In genomic region chr6:150881911-150882481, GRCh38 we compare ENCODE assay signal across 9 cellular contexts. TPM values are rescaled to one million over a fixed set of nuclear protein-coding genes. Genes with fewer than 3 reads are reported as not detected.
DNase-seq lines count a peak whose midpoint lies in the region; ATAC-seq and TF ChIP-seq lines count a peak whose summit lies in the region.
"Had no signal": no experiment of that assay in that cellular context is flagged by ENCODE, and none has a peak within 500 bp of the region (broad histone marks: within the 10 kb centered on the region; RNA-seq: fewer than 3 reads in every experiment).

No MANE protein-coding gene starts in this region.

- H4K20me1 ChIP-seq in HCT116 (ENCODE audit: insufficient read depth) = peaks cover 10% of the 10 kb centered on the region; the same call in 1 of the 2 replicates

- H3K36me3 ChIP-seq in HCT116 (ENCODE audit: control insufficient read depth in 1 of 2, insufficient read depth in 2 of 2, low read length in 2 of 2) (peaks cover 21 to 46% of the 10 kb centered on the region in 2 experiments), adrenal gland (replicated peaks in 1 of 2) (no peaks in the 10 kb centered on the region)
- H3K36me3 ChIP-seq: neutrophil had no signal

- intact Hi-C loops in HCT116 (cut with micrococcal nuclease) = no loop called here
- intact Hi-C loops in adrenal gland (cut with DNase I) = no loop called here
- intact Hi-C loops in left ventricle myocardium superior (cut with micrococcal nuclease) = no loop called here

- TF ChIP-seq RAD21 in HCT116 (IDR thresholded peaks at IDR 0.05; ENCODE audit: low read depth) = no peak

- H3K9me3 ChIP-seq in HCT116 (ENCODE audit: control insufficient read depth in 1 of 2, insufficient read depth in 1 of 2, low read depth in 1 of 2, low read length in 2 of 2) (no peaks in the 10 kb centered on the region), adrenal gland (replicated peaks in 1 of 3) (no peaks in the 10 kb centered on the region)
- H3K9me3 ChIP-seq: neutrophil had no signal

- no peaks in the 10 kb centered on the region for H3K9me2 ChIP-seq in HCT116 (ENCODE audit: insufficient read depth)

- DNase-seq in HCT116 (ENCODE audit: low read depth, low spot score) (no peak), adrenal gland (peak; percentile 69 to 95 (median 89)), left ventricle myocardium superior (peak; percentile 55), skeletal muscle cell (ENCODE audit: low read depth) (peak; percentile 88), SKM-1 (lab: John Stamatoyannopoulos, UW; ENCODE audit: unreplicated experiment) (no peak), NCI-H1105 treated with DMSO at 0.1 percent for 48 hours (lab: John Stamatoyannopoulos, UW) (no peak)

- H3K4me1 ChIP-seq in HCT116 (ENCODE audit: control insufficient read depth in 1 of 2, insufficient read depth in 2 of 2, low read length in 2 of 2) (peaks cover 0 to 9% of the 10 kb centered on the region in 2 experiments; a peak in 3 of 4 replicates), adrenal gland (replicated peaks in 1 of 2) (peaks cover 6 to 21% of the 10 kb centered on the region in 2 donors)

- H3K9ac ChIP-seq in HCT116 (ENCODE audit: low read length) = no peak overlapping the region

- H3K27ac ChIP-seq in HCT116 (ENCODE audit: low read depth, low read length) (no peak overlapping the region), adrenal gland (peak overlapping the region; percentile 54 to 85 (median 67))
- H3K27ac ChIP-seq: neutrophil had no signal

- CTCF ChIA-PET in HCT116 (lab: Charles Lee) = interaction anchor here (1.2 to 2.3 kb wide), 2 partner anchors 10 to 64 kb away, joined by 4 to 12 read pairs; no protein-coding TSS in a partner anchor

- H3K4me2 ChIP-seq in HCT116 (ENCODE audit: low read length) = no peak overlapping the region

- WGBS in adrenal gland, 4 donors = 13 to 19% (median 18%) methylated on average over 3 of the region's 3 CpGs

- peaks cover 68% of the 10 kb centered on the region for H3K79me2 ChIP-seq in HCT116 (ENCODE audit: insufficient read depth, low read length)

- H3K4me3 ChIP-seq in HCT116 (replicated peaks in 1 of 2; ENCODE audit: low read depth in 1 of 2, low read length in 2 of 2) (no peak overlapping the region), adrenal gland (no peak overlapping the region), skeletal muscle cell (ENCODE audit: low read depth, low read length) (no peak overlapping the region)

- TF ChIP-seq CTCF in HCT116 (IDR thresholded peaks at IDR 0.05 in 2 of 3, conservative IDR thresholded peaks at IDR 0.05 in 1 of 3; ENCODE audit: borderline replicate concordance in 1 of 3, insufficient read depth in 1 of 3, low read depth in 2 of 3, low read length in 2 of 3) (no peak), adrenal gland (IDR thresholded peaks at IDR 0.05) (no peak)

- TF ChIP-seq POLR2A in HCT116 (IDR thresholded peaks at IDR 0.05; ENCODE audit: borderline replicate concordance, extremely low read depth, insufficient read depth, insufficient read length) (no peak), adrenal gland (IDR thresholded peaks at IDR 0.05) (peak in 1 of 2 donors; percentile 50)

- ATAC-seq in HCT116 (peak; percentile 44), left ventricle myocardium superior (peak; percentile 95), GM19328 (IDR thresholded peaks at IDR 0.05; ENCODE audit: unreplicated experiment) (no peak), GM18867 (IDR thresholded peaks at IDR 0.05; ENCODE audit: unreplicated experiment) (no peak)

- BruUV-seq in HCT116 (replicated peaks; lab: Mats Ljungman, UMichigan) = no TSS peak

- RAD21 ChIA-PET in HCT116 (lab: Charles Lee; ENCODE audit: low non-redundant PET in 1 of 2, low total read pairs in 2 of 2, uncharacterized antibody in 2 of 2, unreplicated experiment in 2 of 2) = no interaction called here

- H3K27me3 ChIP-seq in HCT116 (ENCODE audit: insufficient read depth, low read length) (no peaks in the 10 kb centered on the region), adrenal gland (no peaks in the 10 kb centered on the region)
- H3K27me3 ChIP-seq: neutrophil had no signal

- POLR2A ChIA-PET in HCT116 (lab: Charles Lee) = no interaction called here

- H2AFZ ChIP-seq in HCT116 (ENCODE audit: low read depth, low read length, poor library complexity, severe bottlenecking) = no peak overlapping the region

TF ChIP-seq in HCT116, 20 proteins besides CTCF, POLR2A, EP300 and RAD21:
- no peak for TF ChIP-seq TCF7L2 (IDR thresholded peaks at IDR 0.05; ENCODE audit: borderline replicate concordance, extremely low read depth, insufficient read depth, insufficient read length)
- no peak for TF ChIP-seq ZNF274 (IDR thresholded peaks at IDR 0.05; ENCODE audit: low read depth, low read length)
- no peak for TF ChIP-seq EZH2 (IDR thresholded peaks at IDR 0.05)
- TF ChIP-seq, protein P1, sequence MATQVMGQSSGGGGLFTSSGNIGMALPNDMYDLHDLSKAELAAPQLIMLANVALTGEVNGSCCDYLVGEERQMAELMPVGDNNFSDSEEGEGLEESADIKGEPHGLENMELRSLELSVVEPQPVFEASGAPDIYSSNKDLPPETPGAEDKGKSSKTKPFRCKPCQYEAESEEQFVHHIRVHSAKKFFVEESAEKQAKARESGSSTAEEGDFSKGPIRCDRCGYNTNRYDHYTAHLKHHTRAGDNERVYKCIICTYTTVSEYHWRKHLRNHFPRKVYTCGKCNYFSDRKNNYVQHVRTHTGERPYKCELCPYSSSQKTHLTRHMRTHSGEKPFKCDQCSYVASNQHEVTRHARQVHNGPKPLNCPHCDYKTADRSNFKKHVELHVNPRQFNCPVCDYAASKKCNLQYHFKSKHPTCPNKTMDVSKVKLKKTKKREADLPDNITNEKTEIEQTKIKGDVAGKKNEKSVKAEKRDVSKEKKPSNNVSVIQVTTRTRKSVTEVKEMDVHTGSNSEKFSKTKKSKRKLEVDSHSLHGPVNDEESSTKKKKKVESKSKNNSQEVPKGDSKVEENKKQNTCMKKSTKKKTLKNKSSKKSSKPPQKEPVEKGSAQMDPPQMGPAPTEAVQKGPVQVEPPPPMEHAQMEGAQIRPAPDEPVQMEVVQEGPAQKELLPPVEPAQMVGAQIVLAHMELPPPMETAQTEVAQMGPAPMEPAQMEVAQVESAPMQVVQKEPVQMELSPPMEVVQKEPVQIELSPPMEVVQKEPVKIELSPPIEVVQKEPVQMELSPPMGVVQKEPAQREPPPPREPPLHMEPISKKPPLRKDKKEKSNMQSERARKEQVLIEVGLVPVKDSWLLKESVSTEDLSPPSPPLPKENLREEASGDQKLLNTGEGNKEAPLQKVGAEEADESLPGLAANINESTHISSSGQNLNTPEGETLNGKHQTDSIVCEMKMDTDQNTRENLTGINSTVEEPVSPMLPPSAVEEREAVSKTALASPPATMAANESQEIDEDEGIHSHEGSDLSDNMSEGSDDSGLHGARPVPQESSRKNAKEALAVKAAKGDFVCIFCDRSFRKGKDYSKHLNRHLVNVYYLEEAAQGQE (IDR thresholded peaks at IDR 0.05; ENCODE audit: low read depth) = no peak
- no peak for TF ChIP-seq SRF (IDR thresholded peaks at IDR 0.05; ENCODE audit: low read depth)
- TF ChIP-seq ZBTB33 (IDR thresholded peaks at IDR 0.05; ENCODE audit: extremely low read depth, insufficient replicate concordance, low read length) = no peak
- TF ChIP-seq EGR1 (IDR thresholded peaks at IDR 0.05; ENCODE audit: low read depth) = no peak
- no peak for TF ChIP-seq YY1 (IDR thresholded peaks at IDR 0.05; ENCODE audit: extremely low read depth, insufficient replicate concordance, low read depth, low read length)
- no peak for TF ChIP-seq FOSL1 (IDR thresholded peaks at IDR 0.05; ENCODE audit: low read depth)
- no peak for TF ChIP-seq ATF3 (IDR thresholded peaks at IDR 0.05)
- no peak for TF ChIP-seq CEBPB (IDR thresholded peaks at IDR 0.05; ENCODE audit: low read depth)

RNA-seq across cellular contexts. Expression of gene MTHFD1L, which starts 16.5 kb away (rescaled TPM):
- 127 TPM for total RNA-seq in HCT116 (2021; ENCODE audit: unreplicated experiment)
- polyA plus RNA-seq in HCT116 (2012) = 86.6 and 93.8 TPM in 2 replicates
- 10 to 100 TPM; 12.5 to 28.8 (median 20.5) TPM for total RNA-seq in adrenal gland
- polyA plus RNA-seq in adrenal gland = 10 to 100 TPM in 1 of 3 donors, 1 to 10 TPM in 2; 8.5 to 16.8 (median 9.8) TPM
- 2.4 TPM for total RNA-seq in left ventricle myocardium superior

Comparison
In these comparisons a context has a peak if more than half of its experiments do, and no peak if none do; other contexts are left out.
1. ATAC-seq: peak in HCT116 (single experiment) and left ventricle myocardium superior (single experiment); none in GM19328 (single experiment) and GM18867 (single experiment).
2. DNase-seq: peak in adrenal gland (7 of 7), left ventricle myocardium superior (single experiment) and skeletal muscle cell (single experiment); none in HCT116 (single experiment), SKM-1 (single experiment) and NCI-H1105 treated with DMSO at 0.1 percent for 48 hours (single experiment).